ENCODE assay signal across 9 cellular contexts in the genomic region with DNA sequence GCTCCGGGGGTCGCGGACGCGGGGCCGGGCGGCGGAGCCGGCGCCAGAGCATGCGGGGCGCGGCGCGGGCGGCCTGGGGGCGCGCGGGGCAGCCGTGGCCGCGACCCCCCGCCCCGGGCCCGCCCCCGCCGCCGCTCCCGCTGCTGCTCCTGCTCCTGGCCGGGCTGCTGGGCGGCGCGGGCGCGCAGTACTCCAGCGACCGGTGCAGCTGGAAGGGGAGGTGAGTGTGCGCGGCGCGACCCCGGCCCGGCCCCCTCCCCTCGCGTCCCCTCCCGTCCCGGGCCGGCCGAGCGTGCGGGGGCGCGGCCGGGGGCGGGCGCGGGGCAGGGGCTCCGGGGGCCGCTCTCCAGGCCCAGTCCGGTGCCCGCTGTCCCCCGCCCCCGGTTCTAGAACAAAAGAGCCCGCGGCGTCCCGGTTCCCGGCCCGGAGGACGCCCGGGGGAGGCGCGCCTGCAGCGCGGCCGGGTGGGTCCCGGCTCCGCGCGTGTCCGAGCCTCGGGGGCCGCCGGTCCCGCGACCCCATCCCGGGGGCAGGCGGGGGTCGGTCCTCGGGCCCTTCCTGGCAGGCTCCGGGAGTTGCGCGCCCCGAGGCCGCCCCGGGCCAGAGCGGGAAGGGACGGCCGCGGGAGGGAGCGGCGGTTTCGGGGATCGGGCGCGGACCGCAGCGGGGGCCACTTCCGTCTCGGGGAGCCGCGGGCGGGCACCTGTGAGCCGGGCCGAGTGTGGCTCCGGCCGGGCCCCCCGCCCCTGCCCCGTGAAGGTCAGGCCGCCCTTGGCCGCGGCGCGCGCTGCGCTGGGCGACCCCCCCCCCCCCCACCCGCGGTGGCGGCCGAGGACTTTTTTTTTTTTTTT. TPM values are rescaled to one million over a fixed set of nuclear protein-coding genes. Genes with fewer than 3 reads are reported as not detected.
DNase-seq lines count a peak whose midpoint lies in the region; ATAC-seq and TF ChIP-seq lines count a peak whose summit lies in the region.
"Had no signal": no experiment of that assay in that cellular context is flagged by ENCODE, and none has a peak within 500 bp of the region (broad histone marks: within the 10 kb centered on the region; RNA-seq: fewer than 3 reads in every experiment).

No MANE protein-coding gene starts in this region.

- H3K9me3 ChIP-seq in iPS-20b (ENCODE audit: insufficient read depth, low read depth, low read length) (no peaks in the 10 kb centered on the region), upper lobe of left lung (no peaks in the 10 kb centered on the region)

- H3K4me3 ChIP-seq in iPS-20b (ENCODE audit: low read length): peak overlapping the region; percentile 46; the same call in 1 of the 2 replicates
- H3K4me3 ChIP-seq in upper lobe of left lung: peak overlapping the region; percentile 36 to 83 (median 70)

- H3K4me1 ChIP-seq in iPS-20b (ENCODE audit: insufficient read depth, low read length) (peaks cover 11% of the 10 kb centered on the region), upper lobe of left lung (peaks cover 35 to 57% (median 48%) of the 10 kb centered on the region in 4 donors)

- DNase-seq in activated CD8-positive, alpha-beta T cell treated with anti-CD3 and anti-CD28 coated beads, Interleukin-2, amount 10 ng/mL, durations not matched to agents 7 days and 5 days: no peak
- DNase-seq in activated CD8-positive, alpha-beta T cell treated with anti-CD3 and anti-CD28 coated beads for 36 hours: no peak
- peak; percentile 27 for DNase-seq in T-helper 2 cell treated with Interferon-gamma antibody and Interleukin-4, amounts not matched to agents 5 μg/mL and 100 μg/mL, for 36 hours (ENCODE audit: low spot score)
- peak in 1 of 2 donors; percentile 90 for DNase-seq in upper lobe of left lung
- no peak for DNase-seq in dermis blood vessel endothelial cell
- DNase-seq in activated CD4-positive, alpha-beta memory T cell treated with anti-CD3 and anti-CD28 coated beads for 36 hours: no peak
- no peak for DNase-seq in NK-92 treated with Interleukin-12 subunit alpha and Interleukin-12 subunit beta, amount 100 ng/mL, for 24 hours (lab: John Stamatoyannopoulos, UW)

- H3K36me3 Mint-ChIP-seq in activated CD8-positive, alpha-beta T cell treated with anti-CD3 and anti-CD28 coated beads, Interleukin-2, amount 10 ng/mL, durations not matched to agents 7 days and 5 days (ENCODE audit: low read depth): peaks cover 12% of the 10 kb centered on the region
- peaks cover 5% of the 10 kb centered on the region for H3K36me3 Mint-ChIP-seq in activated CD8-positive, alpha-beta T cell treated with anti-CD3 and anti-CD28 coated beads for 36 hours (ENCODE audit: low read depth)
- no peaks in the 10 kb centered on the region for H3K36me3 Mint-ChIP-seq in T-helper 2 cell treated with Interferon-gamma antibody and Interleukin-4, amounts not matched to agents 5 μg/mL and 100 μg/mL, for 36 hours (ENCODE audit: low read depth)
- H3K36me3 Mint-ChIP-seq in activated CD4-positive, alpha-beta memory T cell treated with anti-CD3 and anti-CD28 coated beads for 36 hours: peaks cover 17% of the 10 kb centered on the region
- H3K36me3 Mint-ChIP-seq: naive thymus-derived CD8-positive, alpha-beta T cell had no signal

- no peaks in the 10 kb centered on the region for H3K9me3 Mint-ChIP-seq in activated CD8-positive, alpha-beta T cell treated with anti-CD3 and anti-CD28 coated beads, Interleukin-2, amount 10 ng/mL, durations not matched to agents 7 days and 5 days (ENCODE audit: insufficient read depth)
- no peaks in the 10 kb centered on the region for H3K9me3 Mint-ChIP-seq in activated CD8-positive, alpha-beta T cell treated with anti-CD3 and anti-CD28 coated beads for 36 hours
- H3K9me3 Mint-ChIP-seq in T-helper 2 cell treated with Interferon-gamma antibody and Interleukin-4, amounts not matched to agents 5 μg/mL and 100 μg/mL, for 36 hours: no peaks in the 10 kb centered on the region
- H3K9me3 Mint-ChIP-seq in activated CD4-positive, alpha-beta memory T cell treated with anti-CD3 and anti-CD28 coated beads for 36 hours: no peaks in the 10 kb centered on the region
- H3K9me3 Mint-ChIP-seq: naive thymus-derived CD8-positive, alpha-beta T cell had no signal

- POLR2A ChIA-PET in activated CD8-positive, alpha-beta T cell treated with anti-CD3 and anti-CD28 coated beads, Interleukin-2, amount 10 ng/mL, durations not matched to agents 7 days and 5 days (lab: Charles Lee): interaction anchor here (1.0 to 1.1 kb wide), 2 partner anchors 26 to 120 kb away, joined by 4 read pairs; no protein-coding TSS in a partner anchor
- POLR2A ChIA-PET in activated CD8-positive, alpha-beta T cell treated with anti-CD3 and anti-CD28 coated beads for 36 hours (lab: Charles Lee): interaction anchor here (1.0 kb wide), 2 partner anchors 120 to 121 kb away, joined by 3 read pairs; no protein-coding TSS in a partner anchor
- POLR2A ChIA-PET in activated CD4-positive, alpha-beta memory T cell treated with anti-CD3 and anti-CD28 coated beads for 36 hours (lab: Charles Lee): interaction anchor here (1.0 to 1.1 kb wide), 2 partner anchors 120 to 170 kb away, joined by 3 to 10 read pairs; no protein-coding TSS in a partner anchor

- H3K27ac Mint-ChIP-seq in activated CD8-positive, alpha-beta T cell treated with anti-CD3 and anti-CD28 coated beads, Interleukin-2, amount 10 ng/mL, durations not matched to agents 7 days and 5 days: no peak overlapping the region
- no peak overlapping the region for H3K27ac Mint-ChIP-seq in activated CD8-positive, alpha-beta T cell treated with anti-CD3 and anti-CD28 coated beads for 36 hours
- H3K27ac Mint-ChIP-seq in T-helper 2 cell treated with Interferon-gamma antibody and Interleukin-4, amounts not matched to agents 5 μg/mL and 100 μg/mL, for 36 hours: no peak overlapping the region
- no peak overlapping the region for H3K27ac Mint-ChIP-seq in activated CD4-positive, alpha-beta memory T cell treated with anti-CD3 and anti-CD28 coated beads for 36 hours
- H3K27ac Mint-ChIP-seq: naive thymus-derived CD8-positive, alpha-beta T cell had no signal

- peaks cover 33% of the 10 kb centered on the region for H3K4me1 Mint-ChIP-seq in activated CD8-positive, alpha-beta T cell treated with anti-CD3 and anti-CD28 coated beads, Interleukin-2, amount 10 ng/mL, durations not matched to agents 7 days and 5 days (ENCODE audit: low read depth)
- peaks cover 35% of the 10 kb centered on the region for H3K4me1 Mint-ChIP-seq in activated CD8-positive, alpha-beta T cell treated with anti-CD3 and anti-CD28 coated beads for 36 hours (ENCODE audit: low read depth)
- H3K4me1 Mint-ChIP-seq in T-helper 2 cell treated with Interferon-gamma antibody and Interleukin-4, amounts not matched to agents 5 μg/mL and 100 μg/mL, for 36 hours (ENCODE audit: low read depth): peaks cover 28% of the 10 kb centered on the region
- peaks cover 31% of the 10 kb centered on the region for H3K4me1 Mint-ChIP-seq in activated CD4-positive, alpha-beta memory T cell treated with anti-CD3 and anti-CD28 coated beads for 36 hours (ENCODE audit: low read depth)

- H3K27me3 Mint-ChIP-seq in activated CD8-positive, alpha-beta T cell treated with anti-CD3 and anti-CD28 coated beads, Interleukin-2, amount 10 ng/mL, durations not matched to agents 7 days and 5 days (ENCODE audit: low read depth): peaks cover 27% of the 10 kb centered on the region
- peaks cover 8% of the 10 kb centered on the region for H3K27me3 Mint-ChIP-seq in activated CD8-positive, alpha-beta T cell treated with anti-CD3 and anti-CD28 coated beads for 36 hours
- H3K27me3 Mint-ChIP-seq in T-helper 2 cell treated with Interferon-gamma antibody and Interleukin-4, amounts not matched to agents 5 μg/mL and 100 μg/mL, for 36 hours (ENCODE audit: low read depth): peaks cover 28% of the 10 kb centered on the region
- peaks cover 14% of the 10 kb centered on the region for H3K27me3 Mint-ChIP-seq in activated CD4-positive, alpha-beta memory T cell treated with anti-CD3 and anti-CD28 coated beads for 36 hours

- peak; percentile 9 for ATAC-seq in activated CD8-positive, alpha-beta T cell treated with anti-CD3 and anti-CD28 coated beads, Interleukin-2, amount 10 ng/mL, durations not matched to agents 7 days and 5 days
- no peak for ATAC-seq in activated CD8-positive, alpha-beta T cell treated with anti-CD3 and anti-CD28 coated beads for 36 hours
- no peak for ATAC-seq in upper lobe of left lung (ENCODE audit: low FRiP score in 2 of 2)

- intact Hi-C loops in activated CD8-positive, alpha-beta T cell treated with anti-CD3 and anti-CD28 coated beads for 36 hours (cut with micrococcal nuclease): no loop called here
- intact Hi-C loops in activated CD4-positive, alpha-beta memory T cell treated with anti-CD3 and anti-CD28 coated beads for 36 hours (cut with micrococcal nuclease): no loop called here

- H3K36me3 ChIP-seq in iPS-20b (ENCODE audit: insufficient read depth, low read depth, low read length): no peaks in the 10 kb centered on the region
- H3K36me3 ChIP-seq in upper lobe of left lung: peaks cover 0 to under 1% (median 0%) of the 10 kb centered on the region in 4 donors

- CTCF ChIA-PET in activated CD8-positive, alpha-beta T cell treated with anti-CD3 and anti-CD28 coated beads, Interleukin-2, amount 10 ng/mL, durations not matched to agents 7 days and 5 days (lab: Charles Lee): no interaction called here
- CTCF ChIA-PET in activated CD8-positive, alpha-beta T cell treated with anti-CD3 and anti-CD28 coated beads for 36 hours (lab: Charles Lee): no interaction called here
- CTCF ChIA-PET in activated CD4-positive, alpha-beta memory T cell treated with anti-CD3 and anti-CD28 coated beads for 36 hours (lab: Charles Lee): interaction anchor here (0.7 kb wide), 1 partner anchor 95 kb away, joined by 3 read pairs; no protein-coding TSS in a partner anchor

- H3K27me3 ChIP-seq in iPS-20b (ENCODE audit: insufficient read depth, low read length) (peaks cover 66% of the 10 kb centered on the region), upper lobe of left lung (peaks cover 0 to 8% (median 0%) of the 10 kb centered on the region in 4 donors)

- no peak overlapping the region for H3K9ac ChIP-seq in iPS-20b (ENCODE audit: low read depth, low read length)

- no peak for TF ChIP-seq EP300 in upper lobe of left lung (IDR thresholded peaks at IDR 0.05)

- TF ChIP-seq CTCF in activated CD8-positive, alpha-beta T cell treated with anti-CD3 and anti-CD28 coated beads for 36 hours (IDR thresholded peaks at IDR 0.05): no peak
- TF ChIP-seq CTCF in upper lobe of left lung (IDR thresholded peaks at IDR 0.05): peak in 1 of 6 experiments; percentile 4

- TF ChIP-seq POLR2A in upper lobe of left lung (IDR thresholded peaks at IDR 0.05): no peak

- WGBS in upper lobe of left lung, 2 donors: 1 to 4% methylated on average over 14 to 41 of the region's 131 CpGs

- H3K27ac ChIP-seq in iPS-20b (ENCODE audit: low read length) (no peak overlapping the region), upper lobe of left lung (peak overlapping the region; percentile 75 to 96 (median 88))

- H3K4me3 Mint-ChIP-seq in activated CD8-positive, alpha-beta T cell treated with anti-CD3 and anti-CD28 coated beads, Interleukin-2, amount 10 ng/mL, durations not matched to agents 7 days and 5 days: no peak overlapping the region
- no peak overlapping the region for H3K4me3 Mint-ChIP-seq in activated CD8-positive, alpha-beta T cell treated with anti-CD3 and anti-CD28 coated beads for 36 hours
- H3K4me3 Mint-ChIP-seq in T-helper 2 cell treated with Interferon-gamma antibody and Interleukin-4, amounts not matched to agents 5 μg/mL and 100 μg/mL, for 36 hours: no peak overlapping the region
- H3K4me3 Mint-ChIP-seq in activated CD4-positive, alpha-beta memory T cell treated with anti-CD3 and anti-CD28 coated beads for 36 hours: no peak overlapping the region
- H3K4me3 Mint-ChIP-seq: naive thymus-derived CD8-positive, alpha-beta T cell had no signal

RNA-seq across cellular contexts. Expression of a gene that starts 0.6 kb away (rescaled TPM):
- total RNA-seq in activated CD8-positive, alpha-beta T cell treated with anti-CD3 and anti-CD28 coated beads, Interleukin-2, amount 10 ng/mL, durations not matched to agents 7 days and 5 days: 1 to 10 TPM; 3.0 to 4.8 TPM
- 10 to 100 TPM; 23.3 to 24.1 TPM for total RNA-seq in activated CD8-positive, alpha-beta T cell treated with anti-CD3 and anti-CD28 coated beads for 36 hours
- total RNA-seq in upper lobe of left lung: 100 to 1,000 TPM in 2 of 6 donors, 10 to 100 TPM in 4; 59.4 to 120 (median 76.4) TPM
- total RNA-seq in dermis blood vessel endothelial cell: 80.6 and 85.3 TPM in 2 replicates
- total RNA-seq in activated CD4-positive, alpha-beta memory T cell treated with anti-CD3 and anti-CD28 coated beads for 36 hours: 10 to 100 TPM; 62.8 to 71.1 TPM

Comparison
In these comparisons a context has a peak if more than half of its experiments do, and no peak if none do; other contexts are left out.
1. RNA of a gene that starts 0.6 kb away (total RNA-seq): 80.6 to 85.3 TPM in dermis blood vessel endothelial cell, 59.4 to 120 TPM in upper lobe of left lung, 62.8 to 71.1 TPM in activated CD4-positive, alpha-beta memory T cell treated with anti-CD3 and anti-CD28 coated beads for 36 hours and 23.3 to 24.1 TPM in activated CD8-positive, alpha-beta T cell treated with anti-CD3 and anti-CD28 coated beads for 36 hours; 3.0 to 4.8 TPM in activated CD8-positive, alpha-beta T cell treated with anti-CD3 and anti-CD28 coated beads, Interleukin-2, amount 10 ng/mL, durations not matched to agents 7 days and 5 days; every median in the first group is over 4 times any median in the second.